Comparison of ENCODE assay signal across 8 cellular contexts in genomic region chr7:80916770-80917681, GRCh38. TPM values are rescaled to one million over a fixed set of nuclear protein-coding genes. Genes with fewer than 3 reads are reported as not detected.
DNase-seq lines count a peak whose midpoint lies in the region; ATAC-seq and TF ChIP-seq lines count a peak whose summit lies in the region.

No MANE protein-coding gene starts in this region.

- H3F3A ChIP-seq in smooth muscle cell (ENCODE audit: low read depth): no peaks in the 10 kb centered on the region

- H3K36me3 ChIP-seq in gastroesophageal sphincter (peaks cover 0 to 9% of the 10 kb centered on the region in 2 donors), smooth muscle cell (ENCODE audit: low read depth) (no peaks in the 10 kb centered on the region)

- no peak for TF ChIP-seq EP300 in gastroesophageal sphincter (IDR thresholded peaks at IDR 0.05)

- H3K4me1 ChIP-seq in gastroesophageal sphincter (peaks cover 0 to 71% (median 3%) of the 10 kb centered on the region in 3 donors), smooth muscle cell (ENCODE audit: low read depth) (peaks cover 2% of the 10 kb centered on the region)

- H3K27ac ChIP-seq in gastroesophageal sphincter (peak overlapping the region in 2 of 4 donors; percentile 77 to 87), smooth muscle cell (ENCODE audit: low read depth) (peak overlapping the region; percentile 72)

- H4K20me1 ChIP-seq in smooth muscle cell (ENCODE audit: low read depth): no peaks in the 10 kb centered on the region

- H3K9me3 ChIP-seq in gastroesophageal sphincter: no peaks in the 10 kb centered on the region
- H3K9me3 ChIP-seq in smooth muscle cell (replicated peaks; ENCODE audit: low read depth): no peaks in the 10 kb centered on the region

- peak overlapping the region; percentile 95 for H3K4me2 ChIP-seq in smooth muscle cell

- peaks cover 34% of the 10 kb centered on the region for H3K79me2 ChIP-seq in smooth muscle cell (ENCODE audit: low read depth)

- ATAC-seq in gastroesophageal sphincter: no peak
- no peak for ATAC-seq in GM21423 (IDR thresholded peaks at IDR 0.05; ENCODE audit: unreplicated experiment)
- no peak for ATAC-seq in GM18870 (IDR thresholded peaks at IDR 0.05; ENCODE audit: unreplicated experiment)

- H3K9ac ChIP-seq in smooth muscle cell (ENCODE audit: low read depth): peak overlapping the region; percentile 72

- in situ Hi-C loops in SK-MEL-5 (cut with HindIII; ENCODE audit: low pct_unique_long_range_greater_than_20kb, low sequenced_read_pairs): no loop called here

- TF ChIP-seq POLR2A in gastroesophageal sphincter (IDR thresholded peaks at IDR 0.05): no peak

- TF ChIP-seq CTCF in HFF-Myc (IDR thresholded peaks at IDR 0.05; ENCODE audit: low read depth, low read length, missing control alignments) (peak; percentile 45), gastroesophageal sphincter (IDR thresholded peaks at IDR 0.05) (peak in 3 of 4 experiments; percentile 18 to 46 (median 26)), smooth muscle cell (IDR thresholded peaks at IDR 0.05; ENCODE audit: borderline replicate concordance, insufficient read depth, poor library complexity, severe bottlenecking) (peak; percentile 45)

- H3K4me3 ChIP-seq in HFF-Myc (replicated peaks; ENCODE audit: low read depth, low read length) (peak overlapping the region; percentile 88), gastroesophageal sphincter (peak overlapping the region; percentile 57 to 99), smooth muscle cell (peak overlapping the region; percentile 93)

- no peak for DNase-seq in HFF-Myc (ENCODE audit: extremely low read depth, low read depth)
- peak; percentile 84 for DNase-seq in SK-MEL-5 (ENCODE audit: low read depth, low spot score)
- DNase-seq in smooth muscle cell (lab: John Stamatoyannopoulos, UW; ENCODE audit: unreplicated experiment): no peak
- DNase-seq in SKM-1 treated with dmso at 0.1 percent for 144 hours (lab: John Stamatoyannopoulos, UW; ENCODE audit: unreplicated experiment): no peak
- no peak for DNase-seq in NCI-H1092 (lab: John Stamatoyannopoulos, UW)

- H2AFZ ChIP-seq in smooth muscle cell (ENCODE audit: low read depth): no peak overlapping the region

- no peaks in the 10 kb centered on the region for H3K27me3 ChIP-seq in gastroesophageal sphincter
- no peaks in the 10 kb centered on the region for H3K27me3 ChIP-seq in smooth muscle cell (ENCODE audit: low read depth)

- 42 to 53% methylated on average over 2 to 3 of the region's 3 CpGs for WGBS in gastroesophageal sphincter (ENCODE audit: low coverage in 1 of 2), 2 donors
- WGBS in smooth muscle cell (ENCODE audit: low lambda C conversion rate): 62% methylated on average over 3 of the region's 3 CpGs

RNA-seq across cellular contexts. Expression of gene SEMA3C, which starts 1.8 kb away (rescaled TPM):
- total RNA-seq in SK-MEL-5 (2014; rRNA removed; shearing (Covaris generic)): 26.2 and 26.4 TPM in 2 replicates
- polyA plus RNA-seq in SK-MEL-5 (2015; cell fraction: cytosol; rRNA removed): 8.2 and 13.4 TPM in 2 replicates
- 20.2 and 21.4 TPM in 2 replicates for polyA plus RNA-seq in SK-MEL-5 (2015; cell fraction: nucleus; rRNA removed)
- 100 to 1,000 TPM; 115 to 189 (median 160) TPM for total RNA-seq in gastroesophageal sphincter
- 280 and 295 TPM in 2 replicates for total RNA-seq in smooth muscle cell
- 20.6 and 94.4 TPM in 2 replicates for polyA plus RNA-seq in smooth muscle cell
